19 cellular contexts compared by ENCODE assay signal in the genomic region with DNA sequence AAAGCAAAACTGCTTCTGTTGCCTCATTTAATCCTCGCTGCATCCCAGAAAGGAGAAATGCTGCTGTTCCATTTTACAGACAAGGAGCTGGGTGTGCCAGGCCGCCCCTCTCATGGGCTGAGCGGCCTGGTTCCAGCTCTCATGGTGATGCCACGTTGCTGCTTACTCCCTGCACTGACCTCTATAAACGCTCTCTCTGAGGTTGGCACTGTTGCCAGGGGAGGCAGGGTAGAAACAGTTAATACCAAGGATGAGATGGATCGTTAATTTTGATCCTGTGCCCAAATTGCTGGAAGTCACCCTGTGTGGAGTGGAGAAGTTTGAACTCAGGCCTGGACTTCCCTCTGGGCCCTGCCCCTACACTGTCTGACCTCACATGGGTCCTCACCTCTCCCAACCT. TPM values are rescaled to one million over a fixed set of nuclear protein-coding genes. Genes with fewer than 3 reads are reported as not detected.
DNase-seq lines count a peak whose midpoint lies in the region; ATAC-seq, FAIRE-seq and TF ChIP-seq lines count a peak whose summit lies in the region.
"Had no signal": no experiment of that assay in that cellular context is flagged by ENCODE, and none has a peak within 500 bp of the region (broad histone marks: within the 10 kb centered on the region; RNA-seq: fewer than 3 reads in every experiment).

No MANE protein-coding gene starts in this region.

- no peak overlapping the region for H3K14ac ChIP-seq in mesenchymal stem cell (ENCODE audit: low read length in 2 of 2)

- no peak overlapping the region for H3K4ac ChIP-seq in mesenchymal stem cell (ENCODE audit: low read depth in 1 of 2, low read length in 2 of 2)

- 87% methylated on average over 6 of the region's 6 CpGs for WGBS in hepatocyte (ENCODE audit: low lambda C conversion rate, missing lambda C conversion rate)
- 94% methylated on average over 6 of the region's 6 CpGs for WGBS in mesenchymal stem cell
- 87% methylated on average over 6 of the region's 6 CpGs for WGBS in SK-N-SH (ENCODE audit: low lambda C conversion rate)

- TF ChIP-seq RAD21 in SK-N-SH (IDR thresholded peaks at IDR 0.05; ENCODE audit: low read length), result no peak

- H4K8ac ChIP-seq in mesenchymal stem cell (ENCODE audit: low read length), result no peak overlapping the region

- no peaks in the 10 kb centered on the region for H3K9me3 ChIP-seq in hepatocyte (ENCODE audit: low read depth)
- H3K9me3 ChIP-seq in mesenchymal stem cell (ENCODE audit: control insufficient read depth, low read length), result no peaks in the 10 kb centered on the region
- H3K9me3 ChIP-seq in SK-N-SH, result no peaks in the 10 kb centered on the region

- no peaks in the 10 kb centered on the region for H3F3A ChIP-seq in SK-N-SH (replicated peaks; ENCODE audit: insufficient read depth)

- no peak overlapping the region for H4K91ac ChIP-seq in mesenchymal stem cell (ENCODE audit: low read length)

- H3K4me1 ChIP-seq in hepatocyte (ENCODE audit: insufficient read depth), result peaks cover 11% of the 10 kb centered on the region
- H3K4me1 ChIP-seq in mesenchymal stem cell (ENCODE audit: control insufficient read depth, insufficient read depth, low read depth, low read length), result peaks cover 34% of the 10 kb centered on the region
- H3K4me1 ChIP-seq in SK-N-SH (ENCODE audit: control insufficient read depth in 1 of 2, insufficient read depth in 2 of 2, low read depth in 1 of 2, low read length in 1 of 2), result no peaks in the 10 kb centered on the region; a peak in 1 of 4 replicates

- TF ChIP-seq CTCF in hepatocyte (IDR thresholded peaks at IDR 0.05; ENCODE audit: poor library complexity) (no peak), SK-N-SH (IDR thresholded peaks at IDR 0.05) (no peak)

- CTCF ChIA-PET in SK-N-SH (lab: Yijun Ruan, JAX), result interaction anchor here (0.7 kb wide), 1 partner anchor 45 kb away, joined by 4 read pairs; no protein-coding TSS in a partner anchor

- peak overlapping the region; percentile 11 for H2AK5ac ChIP-seq in mesenchymal stem cell (ENCODE audit: low read length, severe bottlenecking)

- no peak for TF ChIP-seq EP300 in SK-N-SH (IDR thresholded peaks at IDR 0.05; ENCODE audit: borderline replicate concordance in 1 of 2, low read depth in 1 of 2, low read length in 1 of 2)

- no peaks in the 10 kb centered on the region for H3K79me2 ChIP-seq in hepatocyte
- H3K79me2 ChIP-seq in SK-N-SH (ENCODE audit: insufficient read depth), result no peaks in the 10 kb centered on the region

- no peak for ATAC-seq in GM21515 (IDR thresholded peaks at IDR 0.05; ENCODE audit: unreplicated experiment)
- ATAC-seq in GM19351 (IDR thresholded peaks at IDR 0.05; ENCODE audit: unreplicated experiment), result no peak
- ATAC-seq: GM12878, GM23338 had no signal

- no peak overlapping the region for H2BK120ac ChIP-seq in mesenchymal stem cell (ENCODE audit: low read depth, low read length)

- DNase-seq in RCC 7860 (ENCODE audit: low spot score), result peak; percentile 89
- DNase-seq in hepatocyte (ENCODE audit: low spot score), result no peak
- no peak for DNase-seq in mesenchymal stem cell
- no peak for DNase-seq in SK-N-SH
- DNase-seq in hypothalamus (lab: John Stamatoyannopoulos, UW), result no peak
- DNase-seq: EL, KG1, MV-4-11, NCI-H187, NCI-H2107, NCI-H510A treated with DMSO at 0.1 percent for 48 hours, NCI-H774, OCI-M1, SHP77 had no signal

- H3K27ac ChIP-seq in hepatocyte, result peak overlapping the region; percentile 80
- peak overlapping the region; percentile 98 for H3K27ac ChIP-seq in mesenchymal stem cell (ENCODE audit: low read length, poor library complexity, severe bottlenecking)
- no peak overlapping the region for H3K27ac ChIP-seq in SK-N-SH (ENCODE audit: low read depth in 2 of 2, low read length in 1 of 2)

- H3K4me2 ChIP-seq in hepatocyte, result peak overlapping the region; percentile 64
- no peak overlapping the region for H3K4me2 ChIP-seq in mesenchymal stem cell (ENCODE audit: low read length, poor library complexity, severe bottlenecking)
- H3K4me2 ChIP-seq in SK-N-SH, result no peak overlapping the region
- H3K4me2 ChIP-seq: GM23338 had no signal

- no peaks in the 10 kb centered on the region for H3K36me3 ChIP-seq in hepatocyte (replicated peaks; ENCODE audit: insufficient read depth, low read depth)
- H3K36me3 ChIP-seq in mesenchymal stem cell (ENCODE audit: control insufficient read depth in 1 of 2, insufficient read depth in 2 of 2, low read depth in 1 of 2, low read length in 2 of 2), result peaks cover 52 to 80% of the 10 kb centered on the region in 2 experiments
- peaks cover under 1 to 9% of the 10 kb centered on the region in 2 experiments for H3K36me3 ChIP-seq in SK-N-SH (replicated peaks in 1 of 2; ENCODE audit: control insufficient read depth in 1 of 2, insufficient read depth in 2 of 2, low read length in 1 of 2)

- H4K20me1 ChIP-seq in hepatocyte (ENCODE audit: insufficient read depth, poor library complexity, severe bottlenecking) (no peaks in the 10 kb centered on the region), SK-N-SH (ENCODE audit: insufficient read depth) (no peaks in the 10 kb centered on the region)

- H3K23ac ChIP-seq in mesenchymal stem cell (ENCODE audit: low read length in 2 of 2), result no peak overlapping the region

- H3K18ac ChIP-seq in mesenchymal stem cell (ENCODE audit: low read depth in 1 of 2, low read length in 2 of 2), result no peak overlapping the region

- H2AFZ ChIP-seq in hepatocyte, result no peak overlapping the region
- no peak overlapping the region for H2AFZ ChIP-seq in mesenchymal stem cell (ENCODE audit: low read depth, low read length)
- H2AFZ ChIP-seq in SK-N-SH (ENCODE audit: low read depth), result no peak overlapping the region
- H2AFZ ChIP-seq: GM23338 had no signal

- H2BK5ac ChIP-seq in mesenchymal stem cell (ENCODE audit: low read depth, low read length, poor library complexity, severe bottlenecking), result peak overlapping the region; percentile 94

- no peak for FAIRE-seq in RCC 7860 (lab: Jason Lieb, UNC)
- FAIRE-seq: GM12878 had no signal

- H3K79me1 ChIP-seq in mesenchymal stem cell (replicated peaks; ENCODE audit: low read length, poor library complexity, severe bottlenecking), result peaks cover 21% of the 10 kb centered on the region

- no peak overlapping the region for H2BK15ac ChIP-seq in mesenchymal stem cell (ENCODE audit: low read depth, poor library complexity, severe bottlenecking)

- POLR2A ChIA-PET in SK-N-SH (lab: Yijun Ruan, JAX), result no interaction called here

- H3K9me2 ChIP-seq in hepatocyte (replicated peaks; ENCODE audit: insufficient read depth) (no peaks in the 10 kb centered on the region), SK-N-SH (no peaks in the 10 kb centered on the region)

- no peak overlapping the region for H3K4me3 ChIP-seq in hepatocyte
- no peak overlapping the region for H3K4me3 ChIP-seq in mesenchymal stem cell (ENCODE audit: insufficient read depth in 1 of 2, low read depth in 1 of 2, low read length in 2 of 2)
- no peak overlapping the region for H3K4me3 ChIP-seq in SK-N-SH (ENCODE audit: low read depth in 2 of 2, low read length in 1 of 2)
- H3K4me3 ChIP-seq: GM12878, GM23338, SK-N-MC had no signal

- H3K9ac ChIP-seq in mesenchymal stem cell (ENCODE audit: low read length) (no peak overlapping the region), SK-N-SH (no peak overlapping the region)

- no peaks in the 10 kb centered on the region for H3K27me3 ChIP-seq in hepatocyte
- H3K27me3 ChIP-seq in mesenchymal stem cell (ENCODE audit: control insufficient read depth in 1 of 2, insufficient read depth in 1 of 2, low read length in 2 of 2), result no peaks in the 10 kb centered on the region
- no peaks in the 10 kb centered on the region for H3K27me3 ChIP-seq in SK-N-SH (ENCODE audit: insufficient read depth)

- no peak overlapping the region for H2BK12ac ChIP-seq in mesenchymal stem cell (ENCODE audit: low read length in 2 of 2)

TF ChIP-seq in SK-N-SH, 30 proteins besides CTCF, POLR2A, EP300 and RAD21:
- TF ChIP-seq POLR2AphosphoS5 (IDR thresholded peaks at IDR 0.05; ENCODE audit: low read depth, low read length), result no peak
- TF ChIP-seq RFX5 (IDR thresholded peaks at IDR 0.05; ENCODE audit: low read length), result no peak
- TF ChIP-seq TEAD4 (IDR thresholded peaks at IDR 0.05; ENCODE audit: borderline replicate concordance, insufficient read depth), result no peak
- TF ChIP-seq MXI1 (IDR thresholded peaks at IDR 0.05; ENCODE audit: low read depth, low read length), result no peak

RNA-seq across cellular contexts. Expression of a gene that starts 25.6 kb away (rescaled TPM):
- total RNA-seq in hepatocyte, result 14.0 and 16.0 TPM in 2 replicates
- polyA plus RNA-seq in hepatocyte (14.4 and 18.6 TPM in 2 replicates), SK-N-SH (2012; rRNA removed) (6.8 and 9.1 TPM in 2 replicates)
- 40.7 TPM for polyA plus RNA-seq in mesenchymal stem cell (2013, experiment 1 of 2)
- polyA plus RNA-seq in mesenchymal stem cell (2013, experiment 2 of 2), result 40.6 TPM
- polyA plus RNA-seq in SK-N-SH (2012; cell fraction: cytosol; rRNA removed), result 6.5 and 8.5 TPM in 2 replicates
- 11.2 and 11.3 TPM in 2 replicates for polyA plus RNA-seq in SK-N-SH (2012; cell fraction: nucleus; rRNA removed)

Comparison
In these comparisons a context has a peak if more than half of its experiments do, and no peak if none do; other contexts are left out.
1. H3K27ac ChIP-seq: peak in hepatocyte (single experiment) and mesenchymal stem cell (single experiment); none in SK-N-SH (0 of 2).